8 cellular contexts compared by ENCODE assay signal in genomic region chr1:201456499-201457309, GRCh38. TPM values are rescaled to one million over a fixed set of nuclear protein-coding genes. Genes with fewer than 3 reads are reported as not detected.
DNase-seq lines count a peak whose midpoint lies in the region; ATAC-seq and TF ChIP-seq lines count a peak whose summit lies in the region.

No MANE protein-coding gene starts in this region.

- H3K27me3 Mint-ChIP-seq in activated CD8-positive, alpha-beta T cell treated with anti-CD3 and anti-CD28 coated beads, Interleukin-2, amount 10 ng/mL, durations not matched to agents 7 days and 5 days (ENCODE audit: low read depth): peaks cover 20% of the 10 kb centered on the region

- no peak for TF ChIP-seq CTCF in AG09309 (IDR thresholded peaks at IDR 0.05; ENCODE audit: control insufficient read depth, insufficient read depth, low read depth, low read length, missing control alignments)
- no peak for TF ChIP-seq CTCF in colonic mucosa (IDR thresholded peaks at IDR 0.05)

- POLR2A ChIA-PET in activated CD8-positive, alpha-beta T cell treated with anti-CD3 and anti-CD28 coated beads, Interleukin-2, amount 10 ng/mL, durations not matched to agents 7 days and 5 days (lab: Charles Lee): interaction anchor here (0.5 kb wide), 1 partner anchor 86 kb away, joined by 3 read pairs; no protein-coding TSS in a partner anchor

- no peaks in the 10 kb centered on the region for H3K9me3 Mint-ChIP-seq in activated CD8-positive, alpha-beta T cell treated with anti-CD3 and anti-CD28 coated beads, Interleukin-2, amount 10 ng/mL, durations not matched to agents 7 days and 5 days (ENCODE audit: insufficient read depth)

- H3K4me1 ChIP-seq in colonic mucosa: no peaks in the 10 kb centered on the region

- intact Hi-C loops in colonic mucosa (cut with DNase I): no loop called here

- H3K4me3 Mint-ChIP-seq in activated CD8-positive, alpha-beta T cell treated with anti-CD3 and anti-CD28 coated beads, Interleukin-2, amount 10 ng/mL, durations not matched to agents 7 days and 5 days: no peak overlapping the region

- H3K4me3 ChIP-seq in AG09309 (ENCODE audit: control insufficient read depth, low read depth, low read length): no peak overlapping the region
- H3K4me3 ChIP-seq in colonic mucosa: no peak overlapping the region

- H3K27ac Mint-ChIP-seq in activated CD8-positive, alpha-beta T cell treated with anti-CD3 and anti-CD28 coated beads, Interleukin-2, amount 10 ng/mL, durations not matched to agents 7 days and 5 days: no peak overlapping the region

- peaks cover 14% of the 10 kb centered on the region for H3K4me1 Mint-ChIP-seq in activated CD8-positive, alpha-beta T cell treated with anti-CD3 and anti-CD28 coated beads, Interleukin-2, amount 10 ng/mL, durations not matched to agents 7 days and 5 days (ENCODE audit: low read depth)

- DNase-seq in AG09309 (ENCODE audit: low read depth) (peak; percentile 92), NCI-H2107 (lab: John Stamatoyannopoulos, UW) (peak; percentile 35), colonic mucosa (peak; percentile 43), midbrain (lab: John Stamatoyannopoulos, UW) (peak; percentile 74)
- no peak for DNase-seq in activated CD8-positive, alpha-beta T cell treated with anti-CD3 and anti-CD28 coated beads, Interleukin-2, amount 10 ng/mL, durations not matched to agents 7 days and 5 days
- no peak for DNase-seq in activated naive CD4-positive, alpha-beta T cell treated with anti-CD3 and anti-CD28 coated beads, Interleukin-2, amount 50 U/mL, for 16 hours

- ATAC-seq in HG02884 (IDR thresholded peaks at IDR 0.05; ENCODE audit: unreplicated experiment): no peak
- no peak for ATAC-seq in activated CD8-positive, alpha-beta T cell treated with anti-CD3 and anti-CD28 coated beads, Interleukin-2, amount 10 ng/mL, durations not matched to agents 7 days and 5 days
- ATAC-seq in HG02973 (IDR thresholded peaks at IDR 0.05; ENCODE audit: unreplicated experiment): no peak

- H3K9me3 ChIP-seq in colonic mucosa: no peaks in the 10 kb centered on the region

- H3K9ac ChIP-seq in colonic mucosa (ENCODE audit: low read depth in 2 of 2, low read length in 2 of 2): peak overlapping the region in 1 of 2 donors; percentile 53

- H3K36me3 Mint-ChIP-seq in activated CD8-positive, alpha-beta T cell treated with anti-CD3 and anti-CD28 coated beads, Interleukin-2, amount 10 ng/mL, durations not matched to agents 7 days and 5 days (ENCODE audit: low read depth): no peaks in the 10 kb centered on the region

- H3K27me3 ChIP-seq in colonic mucosa: no peaks in the 10 kb centered on the region

- CTCF ChIA-PET in activated CD8-positive, alpha-beta T cell treated with anti-CD3 and anti-CD28 coated beads, Interleukin-2, amount 10 ng/mL, durations not matched to agents 7 days and 5 days (lab: Charles Lee): interaction anchor here (0.9 to 2.0 kb wide), 5 partner anchors 9 to 56 kb away, joined by 3 to 11 read pairs (median 3); no protein-coding TSS in a partner anchor

- no peaks in the 10 kb centered on the region for H3K36me3 ChIP-seq in colonic mucosa

- H3K27ac ChIP-seq in colonic mucosa: peak overlapping the region; percentile 30

RNA-seq across cellular contexts. Expression of gene PHLDA3, which starts 12.3 kb away (rescaled TPM):
- total RNA-seq in colonic mucosa: 10 to 100 TPM; 13.1 to 21.2 TPM
- 10 to 100 TPM; 17.3 to 18.7 TPM for total RNA-seq in activated CD8-positive, alpha-beta T cell treated with anti-CD3 and anti-CD28 coated beads, Interleukin-2, amount 10 ng/mL, durations not matched to agents 7 days and 5 days

RNA-seq across cellular contexts. Expression of gene TNNI1, which starts 35.2 kb away (rescaled TPM):
- total RNA-seq in colonic mucosa: not detected
- total RNA-seq in activated CD8-positive, alpha-beta T cell treated with anti-CD3 and anti-CD28 coated beads, Interleukin-2, amount 10 ng/mL, durations not matched to agents 7 days and 5 days: not detected

RNA-seq across cellular contexts. Expression of gene CSRP1, which starts 50.2 kb away (rescaled TPM):
- 100 to 1,000 TPM; 186 to 376 TPM for total RNA-seq in colonic mucosa
- 10 to 100 TPM; 78.7 to 80.9 TPM for total RNA-seq in activated CD8-positive, alpha-beta T cell treated with anti-CD3 and anti-CD28 coated beads, Interleukin-2, amount 10 ng/mL, durations not matched to agents 7 days and 5 days

RNA-seq across cellular contexts. Expression of gene LAD1, which starts 57.6 kb away (rescaled TPM):
- 100 to 1,000 TPM; 160 to 280 TPM for total RNA-seq in colonic mucosa
- total RNA-seq in activated CD8-positive, alpha-beta T cell treated with anti-CD3 and anti-CD28 coated beads, Interleukin-2, amount 10 ng/mL, durations not matched to agents 7 days and 5 days: not detected

Comparison
In these comparisons a context has a peak if more than half of its experiments do, and no peak if none do; other contexts are left out.
1. DNase-seq: peak in AG09309 (single experiment), NCI-H2107 (single experiment), colonic mucosa (single experiment) and midbrain (single experiment); none in activated CD8-positive, alpha-beta T cell treated with anti-CD3 and anti-CD28 coated beads, Interleukin-2, amount 10 ng/mL, durations not matched to agents 7 days and 5 days (single experiment) and activated naive CD4-positive, alpha-beta T cell treated with anti-CD3 and anti-CD28 coated beads, Interleukin-2, amount 50 U/mL, for 16 hours (single experiment).